8 cellular contexts compared by ENCODE assay signal in genomic region chrX:1500701-1501624, GRCh38.
A peak's percentile ranks its signal among the peaks of the same experiment; 100 is the strongest.
DNase-seq lines count a peak whose midpoint lies in the region; ATAC-seq and TF ChIP-seq lines count a peak whose summit lies in the region.

No MANE protein-coding gene starts in this region.

- DNase-seq in GM10266 (ENCODE audit: extremely low spot score) (peak; percentile 62), germinal center (ENCODE audit: low spot score) (peak; percentile 69), NCI-H2171 (lab: John Stamatoyannopoulos, UW) (no peak), epidermal melanocyte (ENCODE audit: insufficient read length, low spot score) (no peak), HPDE6-E6E7 (ENCODE audit: extremely low spot score) (no peak), NCI-H2081 treated with DMSO at 0.1 percent for 48 hours (lab: John Stamatoyannopoulos, UW) (no peak)

- ATAC-seq in GM21423 (IDR thresholded peaks at IDR 0.05; ENCODE audit: unreplicated experiment) (peak; percentile 64), HG03575 (IDR thresholded peaks at IDR 0.05; ENCODE audit: extremely low read depth, insufficient number of reproducible peaks, low FRiP score, unreplicated experiment) (peak; percentile 34)

- TF ChIP-seq CTCF in GM10266 (IDR thresholded peaks at IDR 0.05; ENCODE audit: control insufficient read depth, insufficient read depth, low read depth, missing control alignments), result no peak

Comparison
In these comparisons a context has a peak if more than half of its experiments do, and no peak if none do; other contexts are left out.
1. DNase-seq: peak in GM10266 (single experiment) and germinal center (single experiment); none in NCI-H2171 (single experiment), epidermal melanocyte (single experiment), HPDE6-E6E7 (single experiment) and NCI-H2081 treated with DMSO at 0.1 percent for 48 hours (single experiment).